1 cellular context compared by ENCODE assay signal in the genomic region with DNA sequence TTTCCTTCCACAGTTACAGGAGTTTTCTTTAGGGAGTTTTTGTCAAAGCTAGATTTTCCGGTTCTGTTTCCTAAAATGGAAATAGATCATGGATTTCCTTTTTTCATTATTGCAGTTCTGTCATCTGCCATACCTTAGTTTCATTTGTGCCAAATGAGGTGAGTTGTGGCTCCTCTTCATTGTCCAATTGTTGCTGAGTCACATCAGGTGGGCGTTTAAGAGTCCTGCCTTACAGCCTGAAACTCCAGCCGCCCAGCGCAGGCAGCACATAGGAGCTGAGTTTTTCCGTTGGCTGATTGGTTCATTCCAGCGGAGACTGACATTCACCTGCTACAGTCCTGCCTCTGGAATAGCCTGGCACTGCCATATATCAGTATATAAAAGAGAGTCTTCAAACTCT.
TF ChIP-seq lines count a peak whose summit lies in the region.

No MANE protein-coding gene starts in this region.

TF ChIP-seq in HepG2, 621 proteins besides CTCF, POLR2A, EP300 and RAD21:
- TF ChIP-seq HCFC1 (IDR thresholded peaks at IDR 0.05; ENCODE audit: low read depth, low read length) (no peak), NFE2L2 (IDR thresholded peaks at IDR 0.05; ENCODE audit: low read length) (peak; percentile 32; the same call in 1 of the 2 replicates)
